Comparison of ENCODE assay signal across 1 cellular context in genomic region chr16:24921229-24921628, GRCh38.
TF ChIP-seq lines count a peak whose summit lies in the region.

No MANE protein-coding gene starts in this region.

TF ChIP-seq in WTC11, 78 proteins besides CTCF, POLR2A, EP300 and RAD21 (continued from another document):
- TF ChIP-seq ARID4B (CRISPR knock-in tag; IDR thresholded peaks at IDR 0.05; ENCODE audit: borderline replicate concordance) (no peak), ZNF396 (CRISPR knock-in tag; IDR thresholded peaks at IDR 0.05; ENCODE audit: borderline replicate concordance) (no peak), STAT6 (CRISPR knock-in tag; conservative IDR thresholded peaks at IDR 0.05; ENCODE audit: low read depth) (no peak), ZNF219 (CRISPR knock-in tag; IDR thresholded peaks at IDR 0.05; ENCODE audit: borderline replicate concordance) (no peak), ZNF121 (CRISPR knock-in tag; IDR thresholded peaks at IDR 0.05) (no peak), JUN (CRISPR knock-in tag; IDR thresholded peaks at IDR 0.05) (no peak), ZNF532 (CRISPR knock-in tag; IDR thresholded peaks at IDR 0.05; ENCODE audit: borderline replicate concordance) (no peak), FOXP1 (CRISPR knock-in tag; IDR thresholded peaks at IDR 0.05; ENCODE audit: borderline replicate concordance) (no peak), ZSCAN18 (CRISPR knock-in tag; IDR thresholded peaks at IDR 0.05) (no peak), JAZF1 (CRISPR knock-in tag; IDR thresholded peaks at IDR 0.05) (no peak)
TF ChIP-seq in WTC11: peak in this region for 0.
